ENCODE assay signal across 8 cellular contexts in the genomic region with DNA sequence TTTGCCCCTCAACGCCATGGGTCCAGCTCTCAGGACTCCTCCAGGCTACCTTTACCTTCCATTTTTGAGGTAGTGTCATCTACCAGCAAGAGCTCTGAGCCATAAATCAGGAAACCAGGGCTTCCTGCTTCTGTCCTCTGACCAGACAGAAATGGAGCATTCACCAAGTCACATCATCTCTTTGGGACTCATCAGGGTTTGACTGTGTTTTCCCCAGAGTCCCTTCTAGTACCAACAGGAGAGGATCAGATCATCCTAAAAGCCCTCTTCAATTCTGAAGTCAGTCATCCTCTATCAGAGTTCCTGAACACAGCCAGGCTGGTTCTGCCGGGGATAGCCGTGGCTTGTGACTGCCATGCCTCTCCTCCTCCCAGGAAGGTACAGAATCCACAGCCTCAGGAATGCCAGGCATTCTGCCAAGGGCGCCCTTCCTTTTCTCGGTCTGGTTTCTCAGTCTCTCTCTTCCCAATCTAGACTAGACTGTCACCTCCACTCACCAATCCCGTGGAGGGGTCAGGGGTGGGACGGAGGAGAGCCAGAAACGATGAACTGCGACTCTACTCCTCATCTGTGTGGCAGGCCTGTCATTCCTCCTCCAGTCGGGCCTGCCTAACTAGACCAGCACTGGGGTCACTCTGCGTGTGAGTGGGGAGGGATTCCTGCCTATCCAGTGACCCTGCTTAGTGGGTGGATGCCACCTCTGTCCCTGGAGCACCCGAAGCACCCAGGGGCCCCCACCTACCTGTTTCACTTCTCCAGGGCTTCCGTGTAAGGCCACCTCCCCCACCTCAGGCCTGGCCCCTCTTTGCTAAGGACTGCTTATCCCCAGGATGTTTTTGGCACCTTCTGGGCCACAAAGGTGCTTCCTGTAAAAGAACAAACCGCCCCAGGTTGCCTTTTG. TPM values are rescaled to one million over a fixed set of nuclear protein-coding genes. Genes with fewer than 3 reads are reported as not detected.
DNase-seq lines count a peak whose midpoint lies in the region; ATAC-seq and TF ChIP-seq lines count a peak whose summit lies in the region.

No MANE protein-coding gene starts in this region.

- H3K4me1 ChIP-seq in PC-9 (replicated peaks; ENCODE audit: insufficient read depth) (peaks cover 93% of the 10 kb centered on the region), lung (ENCODE audit: control insufficient read depth in 2 of 2, insufficient read depth in 2 of 2, low read length in 2 of 2) (peaks cover 6 to 19% of the 10 kb centered on the region in 2 donors), tibial artery (peaks cover 0 to 39% (median 27%) of the 10 kb centered on the region in 4 donors)

- H3K36me3 ChIP-seq in PC-9 (ENCODE audit: low read depth) (no peaks in the 10 kb centered on the region), lung (ENCODE audit: control insufficient read depth in 2 of 2, insufficient read depth in 2 of 2, low read length in 2 of 2) (no peaks in the 10 kb centered on the region), tibial artery (no peaks in the 10 kb centered on the region)

- intact Hi-C loops in PC-9 (cut with micrococcal nuclease; ENCODE audit: unreplicated experiment) (loop anchor here (1.0 to 2.0 kb wide), 2 partner anchors 42 to 500 kb away; no protein-coding TSS in a partner anchor), MCF 10A (cut with micrococcal nuclease) (loop anchor here (2.0 to 5.0 kb wide), 2 partner anchors 40 to 592 kb away; no protein-coding TSS in a partner anchor), tibial artery (cut with DNase I; ENCODE audit: low total_unique reads) (loop anchor here (2.0 kb wide), 1 partner anchor 38 kb away; no protein-coding TSS in a partner anchor)

- H3K27me3 ChIP-seq in PC-9 (ENCODE audit: insufficient read depth, low read depth) (no peaks in the 10 kb centered on the region), lung (ENCODE audit: control insufficient read depth, insufficient read depth) (no peaks in the 10 kb centered on the region), tibial artery (no peaks in the 10 kb centered on the region)

- peak overlapping the region; percentile 60 for H3K4me3 Mint-ChIP-seq in MCF 10A (ENCODE audit: unreplicated experiment)

- DNase-seq in PC-9 (peak; percentile 92 to 94), MCF 10A (ENCODE audit: unreplicated experiment) (peak; percentile 69), lung (ENCODE audit: low spot score) (no peak), tibial artery (no peak), omental fat pad (ENCODE audit: low spot score) (no peak), NCI-H128 (lab: John Stamatoyannopoulos, UW; ENCODE audit: unreplicated experiment) (no peak)

- H2AFZ ChIP-seq in PC-9: peak overlapping the region; percentile 39; the same call in 1 of the 2 replicates

- H3K4me2 ChIP-seq in PC-9: peak overlapping the region; percentile 88

- TSS peak; percentile 71 for BruUV-seq in PC-9 (replicated peaks; lab: Mats Ljungman, UMichigan)
- TSS peak; percentile 87 for BruUV-seq in MCF 10A (replicated peaks; lab: Mats Ljungman, UMichigan)

- H3K4me3 ChIP-seq in PC-9: peak overlapping the region; percentile 43; the same call in 1 of the 2 replicates
- H3K4me3 ChIP-seq in lung: no peak overlapping the region
- no peak overlapping the region for H3K4me3 ChIP-seq in tibial artery

- peaks cover 64% of the 10 kb centered on the region for H3F3A ChIP-seq in PC-9 (ENCODE audit: insufficient read depth, low read depth)

- no peaks in the 10 kb centered on the region for H3K9me3 Mint-ChIP-seq in MCF 10A (ENCODE audit: unreplicated experiment)

- WGBS in lung, 2 donors: 68 to 80% methylated on average over 14 of the region's 14 CpGs

- peak overlapping the region; percentile 96 for H3K27ac Mint-ChIP-seq in MCF 10A (ENCODE audit: low read depth, unreplicated experiment)

- no peaks in the 10 kb centered on the region for H3K9me2 ChIP-seq in PC-9 (ENCODE audit: insufficient read depth)

- H4K20me1 ChIP-seq in PC-9 (ENCODE audit: insufficient read depth): no peaks in the 10 kb centered on the region

- POLR2A ChIA-PET in PC-9 (lab: Charles Lee; ENCODE audit: unreplicated experiment): interaction anchor here (0.5 to 1.8 kb wide), 8 partner anchors 7 to 501 kb away, joined by 3 to 41 read pairs (median 4); no protein-coding TSS in a partner anchor
- POLR2A ChIA-PET in MCF 10A (lab: Yijun Ruan, JAX): interaction anchor here (0.9 to 18.7 kb wide), 18 partner anchors 8 to 574 kb away, joined by 3 to 331 read pairs (median 7); a partner anchor contains a TSS

- H3K79me2 ChIP-seq in PC-9 (ENCODE audit: low read depth): no peaks in the 10 kb centered on the region

- no peaks in the 10 kb centered on the region for H3K36me3 Mint-ChIP-seq in MCF 10A (ENCODE audit: insufficient read depth, unreplicated experiment)

- TF ChIP-seq CTCF in 22Rv1 (IDR thresholded peaks at IDR 0.05) (no peak), PC-9 (conservative IDR thresholded peaks at IDR 0.05) (no peak), MCF 10A (IDR thresholded peaks at IDR 0.05; ENCODE audit: unreplicated experiment) (no peak), lung (IDR thresholded peaks at IDR 0.05; ENCODE audit: control extremely low read depth, extremely low read depth) (no peak), tibial artery (IDR thresholded peaks at IDR 0.05) (no peak), omental fat pad (IDR thresholded peaks at IDR 0.05) (no peak)

- H3K27ac ChIP-seq in 22Rv1: 0 out of 2 replicates have a peak overlapping the region, but pooled peaks have one; percentile 8
- peak overlapping the region; percentile 94 for H3K27ac ChIP-seq in PC-9
- H3K27ac ChIP-seq in lung (ENCODE audit: low read depth in 1 of 2, low read length in 1 of 2): peak overlapping the region; percentile 23 to 83
- H3K27ac ChIP-seq in tibial artery: peak overlapping the region; percentile 42 to 87

- H3K27me3 Mint-ChIP-seq in MCF 10A (ENCODE audit: insufficient read depth, unreplicated experiment): no peaks in the 10 kb centered on the region

- CTCF ChIA-PET in PC-9 (lab: Charles Lee) (interaction anchor here (0.9 to 1.0 kb wide), 2 partner anchors 13 to 40 kb away, joined by 3 to 4 read pairs; no protein-coding TSS in a partner anchor), MCF 10A (lab: Yijun Ruan, JAX) (interaction anchor here (0.6 to 10.3 kb wide), 10 partner anchors 20 to 620 kb away, joined by 3 to 260 read pairs (median 6); no protein-coding TSS in a partner anchor)

- H3K9me3 ChIP-seq in PC-9 (ENCODE audit: insufficient read depth, low read depth): no peaks in the 10 kb centered on the region
- no peaks in the 10 kb centered on the region for H3K9me3 ChIP-seq in lung (ENCODE audit: control insufficient read depth in 2 of 2, insufficient read depth in 1 of 2, low read length in 1 of 2)
- no peaks in the 10 kb centered on the region for H3K9me3 ChIP-seq in tibial artery

- ATAC-seq in GM21360 (IDR thresholded peaks at IDR 0.05; ENCODE audit: unreplicated experiment): peak; percentile 5
- ATAC-seq in lung (ENCODE audit: insufficient read depth, low FRiP score): no peak
- no peak for ATAC-seq in omental fat pad (ENCODE audit: low FRiP score)

- H3K4me1 Mint-ChIP-seq in MCF 10A (ENCODE audit: insufficient read depth, unreplicated experiment): peaks cover 68% of the 10 kb centered on the region

RNA-seq across cellular contexts. Expression of a gene that starts 30.9 kb away (rescaled TPM):
- 91.3 and 101 TPM in 2 replicates for total RNA-seq in PC-9 (2021)
- total RNA-seq in MCF 10A (2022): 103 and 112 TPM in 2 replicates
- total RNA-seq in lung: 100 to 1,000 TPM in 1 of 2 donors, 10 to 100 TPM in 1; 91.1 to 383 TPM
- 100 to 1,000 TPM in 1 of 2 donors, 10 to 100 TPM in 1; 95.3 to 124 TPM for polyA plus RNA-seq in lung
- 100 to 1,000 TPM; 378 to 875 (median 605) TPM for total RNA-seq in omental fat pad

Comparison
In these comparisons a context has a peak if more than half of its experiments do, and no peak if none do; other contexts are left out.
1. H3K27ac ChIP-seq: peak in every context shown above with its lines; median percentile 94 in PC-9; 64 in tibial artery; 53 in lung; 8 in 22Rv1.
2. DNase-seq: peak in PC-9 (2 of 2) and MCF 10A (single experiment); none in lung (single experiment), tibial artery (0 of 2), omental fat pad (single experiment) and NCI-H128 (single experiment).